10 cellular contexts compared by ENCODE assay signal in the genomic region with DNA sequence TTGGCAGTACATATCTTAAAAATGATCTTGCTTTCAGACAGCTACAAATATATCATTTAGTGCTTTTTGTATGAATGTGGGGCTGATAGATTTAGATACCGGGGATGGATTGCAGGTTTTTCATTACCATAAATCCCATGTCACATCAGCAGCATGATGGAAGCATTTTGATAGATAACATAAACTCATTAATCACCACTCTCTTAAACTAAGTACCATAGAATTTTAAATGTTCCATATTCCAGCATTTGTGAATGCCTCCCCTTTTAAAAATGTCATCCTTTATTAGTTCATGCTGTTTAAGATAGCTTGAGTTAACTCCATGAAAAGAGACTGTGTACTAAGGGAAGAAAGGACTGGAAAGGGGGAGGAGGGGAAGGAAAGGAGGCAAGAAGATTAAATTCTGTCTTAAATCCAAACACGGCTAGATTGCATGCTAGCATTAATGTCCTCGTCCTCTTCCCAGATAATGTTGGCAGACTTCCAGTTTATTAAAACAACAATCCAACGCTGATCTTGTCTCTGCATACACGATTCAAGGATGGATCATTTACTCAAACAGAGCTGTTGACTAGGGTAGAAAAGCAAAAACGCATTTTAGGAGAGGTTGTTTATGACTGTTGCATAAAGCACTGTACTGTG.
DNase-seq lines count a peak whose midpoint lies in the region; FAIRE-seq and TF ChIP-seq lines count a peak whose summit lies in the region.
"Had no signal": no experiment of that assay in that cellular context is flagged by ENCODE, and none has a peak within 500 bp of the region (broad histone marks: within the 10 kb centered on the region; RNA-seq: fewer than 3 reads in every experiment).

No MANE protein-coding gene starts in this region.

- H3K36me3 ChIP-seq in tibial artery, result no peaks in the 10 kb centered on the region

- H3K4me1 ChIP-seq in tibial artery, result peaks cover 0 to 26% (median 6%) of the 10 kb centered on the region in 4 donors

- peaks cover 16% of the 10 kb centered on the region for H3K4me1 Mint-ChIP-seq in CD14-positive monocyte

- POLR2A ChIA-PET in HEK293T (lab: Yijun Ruan, JAX), result no interaction called here

- peaks cover 0 to 5% (median 1%) of the 10 kb centered on the region in 7 donors for H3K9me3 Mint-ChIP-seq in CD14-positive monocyte

- peaks cover 0 to 1% (median 0%) of the 10 kb centered on the region in 3 donors for H3K27me3 Mint-ChIP-seq in CD14-positive monocyte (ENCODE audit: low read depth in 3 of 3)
- H3K27me3 Mint-ChIP-seq: progenitor cell of endocrine pancreas had no signal

- no peak for DNase-seq in HEK293T (ENCODE audit: extremely low spot score)
- DNase-seq in NCI-H345 (lab: John Stamatoyannopoulos, UW), result peak; percentile 85
- DNase-seq in dermis blood vessel endothelial cell, result peak; percentile 46
- DNase-seq in skeletal muscle cell (ENCODE audit: low read depth), result peak; percentile 65
- no peak for DNase-seq in tibial artery
- DNase-seq in CD14-positive monocyte (ENCODE audit: low spot score), result no peak
- DNase-seq in GM19239 (ENCODE audit: insufficient read length, low spot score), result no peak
- DNase-seq: activated CD8-positive, alpha-beta memory T cell treated with anti-CD3 and anti-CD28 coated beads, Interleukin-2, amount 50 U/mL, for 4 hours had no signal

- no peak for FAIRE-seq in GM19239 (lab: Jason Lieb, UNC)

- H3K4me3 ChIP-seq in skeletal muscle cell (ENCODE audit: low read depth, low read length) (no peak overlapping the region), tibial artery (no peak overlapping the region)
- H3K4me3 ChIP-seq: coronary artery had no signal

- H3K27me3 ChIP-seq in tibial artery, result no peaks in the 10 kb centered on the region

- H3K9me3 ChIP-seq in tibial artery, result no peaks in the 10 kb centered on the region

- H3K27ac Mint-ChIP-seq in CD14-positive monocyte, result no peak overlapping the region

- H3K36me3 Mint-ChIP-seq in CD14-positive monocyte, result peaks cover 0 to 1% of the 10 kb centered on the region in 2 donors

- no peak overlapping the region for H3K27ac ChIP-seq in tibial artery
- H3K27ac ChIP-seq: coronary artery had no signal

- intact Hi-C loops in tibial artery (cut with DNase I; ENCODE audit: low total_unique reads), result no loop called here
- intact Hi-C loops in CD14-positive monocyte (cut with micrococcal nuclease), result no loop called here

- H3K4me3 Mint-ChIP-seq in CD14-positive monocyte, result no peak overlapping the region

- CTCF ChIA-PET in HEK293T (lab: Yijun Ruan, JAX), result interaction anchor here (0.6 kb wide), 1 partner anchor 97 kb away, joined by 4 read pairs; no protein-coding TSS in a partner anchor

- no peak for TF ChIP-seq CTCF in tibial artery (IDR thresholded peaks at IDR 0.05)
- no peak for TF ChIP-seq CTCF in CD14-positive monocyte (IDR thresholded peaks at IDR 0.05)

TF ChIP-seq in HEK293T, 16 proteins besides CTCF, POLR2A, EP300 and RAD21:
- TF ChIP-seq, protein P1, sequence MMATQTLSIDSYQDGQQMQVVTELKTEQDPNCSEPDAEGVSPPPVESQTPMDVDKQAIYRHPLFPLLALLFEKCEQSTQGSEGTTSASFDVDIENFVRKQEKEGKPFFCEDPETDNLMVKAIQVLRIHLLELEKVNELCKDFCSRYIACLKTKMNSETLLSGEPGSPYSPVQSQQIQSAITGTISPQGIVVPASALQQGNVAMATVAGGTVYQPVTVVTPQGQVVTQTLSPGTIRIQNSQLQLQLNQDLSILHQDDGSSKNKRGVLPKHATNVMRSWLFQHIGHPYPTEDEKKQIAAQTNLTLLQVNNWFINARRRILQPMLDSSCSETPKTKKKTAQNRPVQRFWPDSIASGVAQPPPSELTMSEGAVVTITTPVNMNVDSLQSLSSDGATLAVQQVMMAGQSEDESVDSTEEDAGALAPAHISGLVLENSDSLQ (IDR thresholded peaks at IDR 0.05), result peak; percentile 87
- TF ChIP-seq CTBP1 (IDR thresholded peaks at IDR 0.05; ENCODE audit: borderline replicate concordance) (peak; percentile 65; the same call in 1 of the 2 replicates), SUZ12 (IDR thresholded peaks at IDR 0.05) (no peak)
TF ChIP-seq in HEK293T: peak in this region for 2.

Comparison
In these comparisons a context has a peak if more than half of its experiments do, and no peak if none do; other contexts are left out.
1. DNase-seq: peak in NCI-H345 (single experiment), dermis blood vessel endothelial cell (single experiment) and skeletal muscle cell (single experiment); none in HEK293T (single experiment), tibial artery (0 of 2), CD14-positive monocyte (single experiment) and GM19239 (single experiment).